Comparison of ENCODE assay signal across 15 cellular contexts in the genomic region with DNA sequence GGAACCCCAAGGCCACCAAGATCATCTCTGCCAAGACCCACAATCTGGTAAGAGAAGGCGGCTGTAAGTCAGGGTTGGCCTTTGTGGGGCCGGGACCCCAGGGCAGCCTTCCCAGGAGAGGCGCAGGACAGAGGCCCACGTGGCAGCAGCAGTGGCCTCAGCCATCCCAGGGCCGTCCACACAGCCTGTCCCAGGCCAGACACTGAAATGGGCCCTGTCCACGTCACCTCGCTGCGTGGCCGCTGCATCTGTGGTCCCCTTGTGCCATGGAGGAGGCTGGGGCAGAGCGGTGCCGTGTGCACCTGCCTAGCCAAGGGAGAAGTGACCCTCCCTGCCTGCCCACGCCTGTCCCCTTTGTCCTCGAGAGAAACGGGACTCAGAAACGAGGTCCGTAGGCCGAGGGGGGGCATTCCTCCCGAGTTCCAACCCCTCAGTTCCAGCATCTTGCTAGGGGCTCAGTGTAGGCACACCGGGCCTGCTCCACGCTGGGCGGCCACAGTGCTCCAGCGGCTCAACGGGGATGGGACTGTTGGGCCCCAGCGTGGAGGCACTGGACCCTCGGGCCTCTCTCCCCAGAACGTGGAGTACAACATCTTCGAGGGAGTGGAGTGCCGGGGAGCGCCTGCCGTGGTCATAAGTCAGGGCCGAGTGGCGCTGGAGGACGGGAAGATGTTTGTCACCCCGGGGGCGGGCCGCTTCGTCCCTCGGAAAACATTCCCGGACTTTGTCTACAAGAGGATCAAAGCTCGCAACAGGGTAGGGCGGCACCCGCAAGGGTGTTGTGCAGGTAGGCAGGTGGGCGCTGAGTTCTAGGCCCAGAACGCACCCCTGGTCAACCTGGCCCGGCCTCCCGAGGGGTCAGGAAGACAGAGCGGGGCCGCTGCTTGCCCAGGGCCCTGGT. TPM values are rescaled to one million over a fixed set of nuclear protein-coding genes. Genes with fewer than 3 reads are reported as not detected.
DNase-seq lines count a peak whose midpoint lies in the region; ATAC-seq, FAIRE-seq and TF ChIP-seq lines count a peak whose summit lies in the region.
"Had no signal": no experiment of that assay in that cellular context is flagged by ENCODE, and none has a peak within 500 bp of the region (broad histone marks: within the 10 kb centered on the region; RNA-seq: fewer than 3 reads in every experiment).

No MANE protein-coding gene starts in this region.

- H2BK15ac ChIP-seq in neuronal stem cell (ENCODE audit: low read length) = no peak overlapping the region

- POLR2A ChIA-PET in HEK293T (lab: Yijun Ruan, JAX) = no interaction called here

- H3K9me3 ChIP-seq in kidney (ENCODE audit: control insufficient read depth in 1 of 2, low read length in 2 of 2) (no peaks in the 10 kb centered on the region), neuronal stem cell (replicated peaks in 1 of 2; ENCODE audit: control insufficient read depth in 2 of 2, insufficient read depth in 1 of 2, low read depth in 1 of 2, low read length in 2 of 2) (no peaks in the 10 kb centered on the region)

- H3K14ac ChIP-seq in neuronal stem cell (ENCODE audit: low read length) = peak overlapping the region; percentile 38

- H2AFZ ChIP-seq in neuronal stem cell (ENCODE audit: low read length) = no peak overlapping the region
- H2AFZ ChIP-seq: GM23248 had no signal

- intact Hi-C loops in left ventricle myocardium superior (cut with micrococcal nuclease) = no loop called here
- intact Hi-C loops in left cardiac atrium (cut with DNase I) = no loop called here
- intact Hi-C loops in kidney (cut with DNase I) = no loop called here

- no peak for FAIRE-seq in kidney (lab: Jason Lieb, UNC)
- FAIRE-seq: A204.1, H54 had no signal

- H3K27ac ChIP-seq in kidney (ENCODE audit: low read depth in 2 of 2, low read length in 2 of 2) (no peak overlapping the region), neuronal stem cell (replicated peaks; ENCODE audit: low read length) (no peak overlapping the region)
- H3K27ac ChIP-seq: GM23248 had no signal

- peak overlapping the region; percentile 58 for H2BK12ac ChIP-seq in neuronal stem cell (ENCODE audit: low read length)

- H3K23ac ChIP-seq in neuronal stem cell (ENCODE audit: low read depth, low read length, poor library complexity) = peak overlapping the region; percentile 85

- H2BK120ac ChIP-seq in neuronal stem cell (ENCODE audit: low read depth, low read length) = no peak overlapping the region

- no CpG with 5 or more reads among the region's 48 CpGs for WGBS in neuronal stem cell (ENCODE audit: extremely low coverage in 2 of 2, insufficient read length in 2 of 2, insufficient replicate concordance in 1 of 2), 2 donors

- no peak overlapping the region for H3K4me2 ChIP-seq in neuronal stem cell (ENCODE audit: insufficient read depth, low read length, poor library complexity, severe bottlenecking)

- CTCF ChIA-PET in HEK293T (lab: Yijun Ruan, JAX) = no interaction called here

- peak overlapping the region; percentile 57 for H3K18ac ChIP-seq in neuronal stem cell (ENCODE audit: low read length)

- H3K4me1 ChIP-seq in kidney (ENCODE audit: control insufficient read depth in 1 of 2, insufficient read depth in 1 of 2, low read depth in 1 of 2, low read length in 2 of 2) (no peaks in the 10 kb centered on the region), neuronal stem cell (ENCODE audit: control insufficient read depth in 2 of 2, insufficient read depth in 1 of 2, low read depth in 1 of 2, low read length in 2 of 2) (no peaks in the 10 kb centered on the region)

- H3K79me1 ChIP-seq in neuronal stem cell (ENCODE audit: low read depth, low read length) = peaks cover 5% of the 10 kb centered on the region

- H3K4me3 ChIP-seq in kidney (ENCODE audit: low read length in 2 of 2) = no peak overlapping the region
- H3K4me3 ChIP-seq in neuronal stem cell (ENCODE audit: low read length in 2 of 2) = no peak overlapping the region
- H3K4me3 ChIP-seq: GM23248 had no signal

- no peak overlapping the region for H4K8ac ChIP-seq in neuronal stem cell (ENCODE audit: low read depth, low read length)

- no peaks in the 10 kb centered on the region for H3K27me3 ChIP-seq in neuronal stem cell (ENCODE audit: control insufficient read depth in 3 of 3, insufficient read depth in 3 of 3, low read depth in 1 of 3, low read length in 3 of 3)

- ATAC-seq in left ventricle myocardium superior (no peak), left cardiac atrium (no peak), GM19452 (IDR thresholded peaks at IDR 0.05; ENCODE audit: unreplicated experiment) (no peak)

- H2BK5ac ChIP-seq in neuronal stem cell (ENCODE audit: low read length) = no peak overlapping the region

- DNase-seq in left ventricle myocardium superior (peak; percentile 26), left cardiac atrium (no peak), kidney (peak; percentile 60), neuronal stem cell (ENCODE audit: low spot score) (no peak), HEK293T (ENCODE audit: extremely low spot score) (no peak), NOMO-1 treated with DMSO at 0.1 percent for 48 hours (lab: John Stamatoyannopoulos, UW; ENCODE audit: unreplicated experiment) (no peak)
- DNase-seq: C1 segment of cervical spinal cord; Calu3; CD4-positive, alpha-beta T cell; DMS 273 treated with DMSO at 0.1 percent for 48 hours; GM23248 had no signal

- no peak overlapping the region for H4K91ac ChIP-seq in neuronal stem cell (ENCODE audit: low read depth, low read length, poor library complexity)

- no peak overlapping the region for H2AK5ac ChIP-seq in neuronal stem cell (ENCODE audit: low read depth, low read length)

- TF ChIP-seq CTCF in kidney (IDR thresholded peaks at IDR 0.05; ENCODE audit: borderline replicate concordance, extremely low read depth, insufficient read depth) = no peak

- H3K9ac ChIP-seq in kidney (ENCODE audit: low read length in 2 of 2) (no peak overlapping the region), neuronal stem cell (ENCODE audit: low read depth, low read length, poor library complexity) (no peak overlapping the region)
- H3K9ac ChIP-seq: GM23248 had no signal

- H3K36me3 ChIP-seq in kidney (ENCODE audit: control insufficient read depth in 1 of 2, insufficient read depth in 2 of 2, low read length in 2 of 2) (no peaks in the 10 kb centered on the region), neuronal stem cell (replicated peaks in 1 of 2; ENCODE audit: control insufficient read depth in 2 of 2, insufficient read depth in 2 of 2, low read length in 2 of 2) (peaks cover 24 to 82% of the 10 kb centered on the region in 2 donors)

- no peak overlapping the region for H3K4ac ChIP-seq in neuronal stem cell (ENCODE audit: low read length)

TF ChIP-seq in HEK293T, 16 proteins besides CTCF, POLR2A, EP300 and RAD21:
- TF ChIP-seq ARNT (IDR thresholded peaks at IDR 0.05) (no peak), LEF1 (IDR thresholded peaks at IDR 0.05; ENCODE audit: borderline replicate concordance) (no peak), TARDBP (IDR thresholded peaks at IDR 0.05) (no peak), SUZ12 (IDR thresholded peaks at IDR 0.05) (no peak), ZNF384 (IDR thresholded peaks at IDR 0.05) (no peak), FOXM1 (IDR thresholded peaks at IDR 0.05; ENCODE audit: borderline replicate concordance) (no peak), CTBP1 (IDR thresholded peaks at IDR 0.05; ENCODE audit: borderline replicate concordance) (no peak), NFRKB (IDR thresholded peaks at IDR 0.05) (no peak), L3MBTL2 (conservative IDR thresholded peaks at IDR 0.05) (no peak), FOXA1 (IDR thresholded peaks at IDR 0.05) (no peak), BHLHE40 (IDR thresholded peaks at IDR 0.05; ENCODE audit: borderline replicate concordance) (no peak), HDGF (IDR thresholded peaks at IDR 0.05; ENCODE audit: borderline replicate concordance) (no peak), ELF4 (IDR thresholded peaks at IDR 0.05) (no peak), SP1 (IDR thresholded peaks at IDR 0.05) (no peak), FOXK2 (IDR thresholded peaks at IDR 0.05) (no peak)
- TF ChIP-seq, protein P1, sequence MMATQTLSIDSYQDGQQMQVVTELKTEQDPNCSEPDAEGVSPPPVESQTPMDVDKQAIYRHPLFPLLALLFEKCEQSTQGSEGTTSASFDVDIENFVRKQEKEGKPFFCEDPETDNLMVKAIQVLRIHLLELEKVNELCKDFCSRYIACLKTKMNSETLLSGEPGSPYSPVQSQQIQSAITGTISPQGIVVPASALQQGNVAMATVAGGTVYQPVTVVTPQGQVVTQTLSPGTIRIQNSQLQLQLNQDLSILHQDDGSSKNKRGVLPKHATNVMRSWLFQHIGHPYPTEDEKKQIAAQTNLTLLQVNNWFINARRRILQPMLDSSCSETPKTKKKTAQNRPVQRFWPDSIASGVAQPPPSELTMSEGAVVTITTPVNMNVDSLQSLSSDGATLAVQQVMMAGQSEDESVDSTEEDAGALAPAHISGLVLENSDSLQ (IDR thresholded peaks at IDR 0.05) = no peak

RNA-seq across cellular contexts. Expression of a gene that starts 15.6 kb away (rescaled TPM):
- total RNA-seq in left ventricle myocardium superior (45.2 TPM), left cardiac atrium (1 to 10 TPM; 1.4 to 9.9 TPM), kidney (0.60 TPM)
- polyA plus RNA-seq in kidney (ENCODE audit: insufficient read depth, low read depth, low replicate concordance) = not detected
- 27.1 TPM for polyA plus RNA-seq in neuronal stem cell (2013, experiment 1 of 2)
- polyA plus RNA-seq in neuronal stem cell (2013, experiment 2 of 2) = 25.4 TPM
- total RNA-seq: Calu3, HT-29 had no signal

Comparison
In these comparisons a context has a peak if more than half of its experiments do, and no peak if none do; other contexts are left out.
1. DNase-seq: peak in left ventricle myocardium superior (single experiment) and kidney (single experiment); none in left cardiac atrium (single experiment), neuronal stem cell (single experiment), HEK293T (single experiment) and NOMO-1 treated with DMSO at 0.1 percent for 48 hours (single experiment).